8 cellular contexts compared by ENCODE assay signal in genomic region chr18:5309888-5310470, GRCh38. TPM values are rescaled to one million over a fixed set of nuclear protein-coding genes. Genes with fewer than 3 reads are reported as not detected.
DNase-seq lines count a peak whose midpoint lies in the region; ATAC-seq lines count a peak whose summit lies in the region.

No MANE protein-coding gene starts in this region.

- DNase-seq in GF-D8 (lab: John Stamatoyannopoulos, UW) (peak; percentile 22), 8988T (no peak), cerebellum (ENCODE audit: low spot score) (no peak)
- peak; percentile 19 for DNase-seq in activated T-helper 1 cell treated with anti-CD3 and anti-CD28 coated beads, Interleukin-12 subunit alpha, Interleukin-12 subunit beta, Interleukin-2, Interleukin-4 antibody, amounts not matched to agents 30 ng/mL and 10 ng/mL and 1 ng/mL, durations not matched to agents 14 hours and 24 hours and 36 hours (ENCODE audit: low spot score)
- DNase-seq in stimulated activated naive CD8-positive, alpha-beta T cell treated with anti-CD3 and anti-CD28 coated beads, Interleukin-15, Interleukin-2, amounts not matched to agents 100 U/mL and 50 U/mL, for 24 hours, result peak; percentile 25
- no peak for DNase-seq in effector CD8-positive, alpha-beta T cell (lab: John Stamatoyannopoulos, UW)

- H3K4me1 Mint-ChIP-seq in activated T-helper 1 cell treated with anti-CD3 and anti-CD28 coated beads, Interleukin-12 subunit alpha, Interleukin-12 subunit beta, Interleukin-2, Interleukin-4 antibody, amounts not matched to agents 30 ng/mL and 10 ng/mL and 1 ng/mL, durations not matched to agents 14 hours and 24 hours and 36 hours (ENCODE audit: low read depth), result peaks cover 10% of the 10 kb centered on the region

- H3K9me3 Mint-ChIP-seq in activated T-helper 1 cell treated with anti-CD3 and anti-CD28 coated beads, Interleukin-12 subunit alpha, Interleukin-12 subunit beta, Interleukin-2, Interleukin-4 antibody, amounts not matched to agents 30 ng/mL and 10 ng/mL and 1 ng/mL, durations not matched to agents 14 hours and 24 hours and 36 hours, result no peaks in the 10 kb centered on the region

- H3K4me3 Mint-ChIP-seq in activated T-helper 1 cell treated with anti-CD3 and anti-CD28 coated beads, Interleukin-12 subunit alpha, Interleukin-12 subunit beta, Interleukin-2, Interleukin-4 antibody, amounts not matched to agents 30 ng/mL and 10 ng/mL and 1 ng/mL, durations not matched to agents 14 hours and 24 hours and 36 hours, result peak overlapping the region; percentile 57

- H3K36me3 Mint-ChIP-seq in activated T-helper 1 cell treated with anti-CD3 and anti-CD28 coated beads, Interleukin-12 subunit alpha, Interleukin-12 subunit beta, Interleukin-2, Interleukin-4 antibody, amounts not matched to agents 30 ng/mL and 10 ng/mL and 1 ng/mL, durations not matched to agents 14 hours and 24 hours and 36 hours (ENCODE audit: low read depth), result peaks cover 1% of the 10 kb centered on the region

- no peaks in the 10 kb centered on the region for H3K27me3 Mint-ChIP-seq in activated T-helper 1 cell treated with anti-CD3 and anti-CD28 coated beads, Interleukin-12 subunit alpha, Interleukin-12 subunit beta, Interleukin-2, Interleukin-4 antibody, amounts not matched to agents 30 ng/mL and 10 ng/mL and 1 ng/mL, durations not matched to agents 14 hours and 24 hours and 36 hours (ENCODE audit: insufficient read depth)

- intact Hi-C loops in activated T-helper 1 cell treated with anti-CD3 and anti-CD28 coated beads, Interleukin-12 subunit alpha, Interleukin-12 subunit beta, Interleukin-2, Interleukin-4 antibody, amounts not matched to agents 30 ng/mL and 10 ng/mL and 1 ng/mL, durations not matched to agents 14 hours and 24 hours and 36 hours (cut with micrococcal nuclease), result loop anchor here (1.0 kb wide), 1 partner anchor 13 kb away; no protein-coding TSS in a partner anchor

- H3K27ac Mint-ChIP-seq in activated T-helper 1 cell treated with anti-CD3 and anti-CD28 coated beads, Interleukin-12 subunit alpha, Interleukin-12 subunit beta, Interleukin-2, Interleukin-4 antibody, amounts not matched to agents 30 ng/mL and 10 ng/mL and 1 ng/mL, durations not matched to agents 14 hours and 24 hours and 36 hours, result peak overlapping the region; percentile 38

- ATAC-seq in GM21360 (IDR thresholded peaks at IDR 0.05; ENCODE audit: unreplicated experiment) (peak; percentile 98), HG03521 (IDR thresholded peaks at IDR 0.05; ENCODE audit: unreplicated experiment) (peak; percentile 91)
- peak; percentile 85 for ATAC-seq in stimulated activated naive CD8-positive, alpha-beta T cell treated with anti-CD3 and anti-CD28 coated beads, Interleukin-15, Interleukin-2, amounts not matched to agents 100 U/mL and 50 U/mL, for 24 hours

RNA-seq across cellular contexts. Expression of gene ZBTB14, which starts 14.5 kb away (rescaled TPM):
- total RNA-seq in activated T-helper 1 cell treated with anti-CD3 and anti-CD28 coated beads, Interleukin-12 subunit alpha, Interleukin-12 subunit beta, Interleukin-2, Interleukin-4 antibody, amounts not matched to agents 30 ng/mL and 10 ng/mL and 1 ng/mL, durations not matched to agents 14 hours and 24 hours and 36 hours, result 17.1 and 19.5 TPM in 2 replicates
- 26.9 TPM for total RNA-seq in cerebellum

Comparison
In these comparisons a context has a peak if more than half of its experiments do, and no peak if none do; other contexts are left out.
1. DNase-seq: peak in GF-D8 (single experiment), activated T-helper 1 cell treated with anti-CD3 and anti-CD28 coated beads, Interleukin-12 subunit alpha, Interleukin-12 subunit beta, Interleukin-2, Interleukin-4 antibody, amounts not matched to agents 30 ng/mL and 10 ng/mL and 1 ng/mL, durations not matched to agents 14 hours and 24 hours and 36 hours (single experiment) and stimulated activated naive CD8-positive, alpha-beta T cell treated with anti-CD3 and anti-CD28 coated beads, Interleukin-15, Interleukin-2, amounts not matched to agents 100 U/mL and 50 U/mL, for 24 hours (single experiment); none in 8988T (single experiment), cerebellum (single experiment) and effector CD8-positive, alpha-beta T cell (single experiment).
2. Peak in every context shown above with its lines, with median percentiles within 50 percentile points of each other: ATAC-seq.